In the genomic region with DNA sequence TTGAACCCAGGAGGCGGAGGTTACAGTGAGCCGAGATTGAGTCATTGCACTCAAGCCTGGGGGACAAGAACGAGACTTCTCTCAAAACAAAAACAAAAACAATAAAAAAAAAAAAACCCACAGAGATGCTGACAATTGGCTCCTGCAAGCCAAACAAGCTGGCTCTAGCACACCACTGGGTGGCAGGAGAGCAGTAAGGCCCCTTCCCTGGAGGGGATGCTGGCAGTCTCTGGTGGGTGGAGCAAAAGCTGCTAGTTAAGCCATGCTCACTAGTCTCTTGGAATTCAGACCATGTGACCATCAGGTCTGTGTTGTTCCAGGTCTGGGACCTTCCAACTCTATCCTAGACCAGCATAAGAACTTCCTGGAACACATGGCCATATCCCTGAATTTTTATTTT, we compare ENCODE assay signal across 7 cellular contexts. TPM values are rescaled to one million over a fixed set of nuclear protein-coding genes. Genes with fewer than 3 reads are reported as not detected.
DNase-seq lines count a peak whose midpoint lies in the region; ATAC-seq and TF ChIP-seq lines count a peak whose summit lies in the region.

No MANE protein-coding gene starts in this region.

- no peaks in the 10 kb centered on the region for H3K27me3 Mint-ChIP-seq in activated CD8-positive, alpha-beta T cell treated with anti-CD3 and anti-CD28 coated beads, Interleukin-2, amount 10 ng/mL, durations not matched to agents 7 days and 5 days (ENCODE audit: low read depth)

- TF ChIP-seq CTCF in GM10266 (IDR thresholded peaks at IDR 0.05; ENCODE audit: control insufficient read depth, insufficient read depth, low read depth, missing control alignments) (peak; percentile 37), omental fat pad (IDR thresholded peaks at IDR 0.05) (no peak)

- peak; percentile 58 for DNase-seq in GM10266 (ENCODE audit: extremely low spot score)
- DNase-seq in M059J (ENCODE audit: low read depth) = peak; percentile 89
- DNase-seq in activated CD8-positive, alpha-beta T cell treated with anti-CD3 and anti-CD28 coated beads, Interleukin-2, amount 10 ng/mL, durations not matched to agents 7 days and 5 days = peak; percentile 35
- peak; percentile 90 for DNase-seq in iPS-NIHi7 (ENCODE audit: extremely low spot score)
- no peak for DNase-seq in NCI-H1092 treated with DMSO at 0.1 percent for 48 hours (lab: John Stamatoyannopoulos, UW)
- DNase-seq in omental fat pad (ENCODE audit: low spot score) = no peak

- no peak overlapping the region for H3K4me3 Mint-ChIP-seq in activated CD8-positive, alpha-beta T cell treated with anti-CD3 and anti-CD28 coated beads, Interleukin-2, amount 10 ng/mL, durations not matched to agents 7 days and 5 days

- no peak for ATAC-seq in activated CD8-positive, alpha-beta T cell treated with anti-CD3 and anti-CD28 coated beads, Interleukin-2, amount 10 ng/mL, durations not matched to agents 7 days and 5 days
- ATAC-seq in HG02973 (IDR thresholded peaks at IDR 0.05; ENCODE audit: unreplicated experiment) = no peak
- ATAC-seq in omental fat pad (ENCODE audit: low FRiP score) = no peak

- POLR2A ChIA-PET in activated CD8-positive, alpha-beta T cell treated with anti-CD3 and anti-CD28 coated beads, Interleukin-2, amount 10 ng/mL, durations not matched to agents 7 days and 5 days (lab: Charles Lee) = interaction anchor here (0.6 kb wide), 1 partner anchor 63 kb away, joined by 4 read pairs; no protein-coding TSS in a partner anchor

- no peaks in the 10 kb centered on the region for H3K36me3 Mint-ChIP-seq in activated CD8-positive, alpha-beta T cell treated with anti-CD3 and anti-CD28 coated beads, Interleukin-2, amount 10 ng/mL, durations not matched to agents 7 days and 5 days (ENCODE audit: low read depth)

- no peaks in the 10 kb centered on the region for H3K9me3 Mint-ChIP-seq in activated CD8-positive, alpha-beta T cell treated with anti-CD3 and anti-CD28 coated beads, Interleukin-2, amount 10 ng/mL, durations not matched to agents 7 days and 5 days (ENCODE audit: insufficient read depth)

- no peaks in the 10 kb centered on the region for H3K4me1 Mint-ChIP-seq in activated CD8-positive, alpha-beta T cell treated with anti-CD3 and anti-CD28 coated beads, Interleukin-2, amount 10 ng/mL, durations not matched to agents 7 days and 5 days (ENCODE audit: low read depth)

- no peak overlapping the region for H3K27ac Mint-ChIP-seq in activated CD8-positive, alpha-beta T cell treated with anti-CD3 and anti-CD28 coated beads, Interleukin-2, amount 10 ng/mL, durations not matched to agents 7 days and 5 days

- CTCF ChIA-PET in activated CD8-positive, alpha-beta T cell treated with anti-CD3 and anti-CD28 coated beads, Interleukin-2, amount 10 ng/mL, durations not matched to agents 7 days and 5 days (lab: Charles Lee) = interaction anchor here (1.0 to 1.2 kb wide), 4 partner anchors 13 to 74 kb away, joined by 3 read pairs; partner anchors contain the start of gene DSN1

RNA-seq across cellular contexts. Expression of gene DSN1, which starts 18.9 kb away (rescaled TPM):
- 73.1 and 84.9 TPM in 2 replicates for total RNA-seq in M059J (2014; rRNA removed; shearing (Covaris generic))
- total RNA-seq in activated CD8-positive, alpha-beta T cell treated with anti-CD3 and anti-CD28 coated beads, Interleukin-2, amount 10 ng/mL, durations not matched to agents 7 days and 5 days = 10 to 100 TPM; 40.2 to 41.8 TPM
- total RNA-seq in omental fat pad = 10 to 100 TPM in 1 of 4 donors, 1 to 10 TPM in 3; 4.5 to 13.9 (median 5.0) TPM

RNA-seq across cellular contexts. Expression of gene NDRG3, which starts 46.5 kb away (rescaled TPM):
- 49.7 and 50.3 TPM in 2 replicates for total RNA-seq in M059J (2014; rRNA removed; shearing (Covaris generic))
- 10 to 100 TPM; 37.2 to 39.4 TPM for total RNA-seq in activated CD8-positive, alpha-beta T cell treated with anti-CD3 and anti-CD28 coated beads, Interleukin-2, amount 10 ng/mL, durations not matched to agents 7 days and 5 days
- 10 to 100 TPM in 3 of 4 donors, 1 to 10 TPM in 1; 9.5 to 16.4 (median 14.3) TPM for total RNA-seq in omental fat pad

Comparison
In these comparisons a context has a peak if more than half of its experiments do, and no peak if none do; other contexts are left out.
1. DNase-seq: peak in GM10266 (single experiment), M059J (single experiment), activated CD8-positive, alpha-beta T cell treated with anti-CD3 and anti-CD28 coated beads, Interleukin-2, amount 10 ng/mL, durations not matched to agents 7 days and 5 days (single experiment) and iPS-NIHi7 (single experiment); none in NCI-H1092 treated with DMSO at 0.1 percent for 48 hours (single experiment) and omental fat pad (single experiment).